In genomic region chr9:10242255-10242654, GRCh38 we compare ENCODE assay signal across 29 cellular contexts.
"Had no signal": no experiment of that assay in that cellular context is flagged by ENCODE, and none has a peak within 500 bp of the region (broad histone marks: within the 10 kb centered on the region; RNA-seq: fewer than 3 reads in every experiment).

No MANE protein-coding gene starts in this region.

- H3K36me3 ChIP-seq: esophagus squamous epithelium, gastrocnemius medialis, left lung, neutrophil, pancreas, suprapubic skin, transverse colon, vagina had no signal

- ATAC-seq: gastrocnemius medialis; left cardiac atrium; left lung; mucosa of descending colon; natural killer cell treated with Interleukin-12 subunit alpha and Interleukin-12 subunit beta and Interleukin-15 and Interleukin-18, amount 100 ng/mL, for 72 hours; pancreas; sciatic nerve; stimulated activated naive CD8-positive, alpha-beta T cell treated with anti-CD3 and anti-CD28 coated beads, Interleukin-15, amount 100 ng/mL, for 72 hours had no signal

- FAIRE-seq: endothelial cell of umbilical vein, keratinocyte, pancreas had no signal

- H3K27me3 ChIP-seq: esophagus squamous epithelium, gastrocnemius medialis, left lung, neutrophil, pancreas, suprapubic skin, transverse colon, vagina had no signal

- DNase-seq: dermis blood vessel endothelial cell; effector memory CD4-positive, alpha-beta T cell; erythroblast; esophagus squamous epithelium; gastrocnemius medialis; head of caudate nucleus; left cardiac atrium; left lung; mesenchymal stem cell; mucosa of descending colon; naive B cell; pancreas; retina; stimulated activated CD4-positive, alpha-beta T cell treated with anti-CD3 and anti-CD28 coated beads, Interleukin-12 subunit alpha, Interleukin-12 subunit beta, amount 100 ng/mL, for 4 hours; stimulated activated CD4-positive, alpha-beta T cell treated with anti-CD3 and anti-CD28 coated beads, Interleukin-1b, Interleukin-23, amount 100 ng/mL, for 48 hours; stimulated activated CD4-positive, alpha-beta T cell treated with anti-CD3 and anti-CD28 coated beads, Interleukin-4, amount 100 ng/mL, for 1 hour; stimulated activated CD8-positive, alpha-beta memory T cell treated with anti-CD3 and anti-CD28 coated beads, Interleukin-4, amount 100 ng/mL, for 48 hours; stimulated activated naive CD4-positive, alpha-beta T cell; stimulated activated naive CD8-positive, alpha-beta T cell treated with anti-CD3 and anti-CD28 coated beads, Interleukin-15, amount 100 ng/mL, for 72 hours; transverse colon had no signal

- H3K4me3 ChIP-seq: coronary artery, esophagus squamous epithelium, gastrocnemius medialis, left lung, mucosa of descending colon, pancreas, smooth muscle cell, suprapubic skin, transverse colon, vagina had no signal
